Comparison of ENCODE assay signal across 2 cellular contexts in genomic region chr18:35514283-35514682, GRCh38.
TF ChIP-seq lines count a peak whose summit lies in the region.

No MANE protein-coding gene starts in this region.

TF ChIP-seq in IMR-90, 13 proteins besides CTCF, POLR2A, EP300 and RAD21:
- TF ChIP-seq MAZ (IDR thresholded peaks at IDR 0.05; ENCODE audit: borderline replicate concordance, low read depth, low read length) (no peak), RCOR1 (IDR thresholded peaks at IDR 0.05; ENCODE audit: insufficient replicate concordance, low read length) (no peak), MAFK (IDR thresholded peaks at IDR 0.05; ENCODE audit: low read depth, low read length) (no peak), NFE2L2 (IDR thresholded peaks at IDR 0.05; ENCODE audit: low read depth, low read length) (no peak), USF2 (IDR thresholded peaks at IDR 0.05; ENCODE audit: low read depth, low read length) (no peak)

TF ChIP-seq in K562, 482 proteins besides CTCF, POLR2A, EP300 and RAD21:
- TF ChIP-seq SPI1 (IDR thresholded peaks at IDR 0.05; ENCODE audit: borderline replicate concordance, low read depth, low read length), result no peak
- TF ChIP-seq MBD1 (CRISPR knock-in tag; IDR thresholded peaks at IDR 0.05), result no peak
- no peak for TF ChIP-seq PHB (CRISPR knock-in tag; IDR thresholded peaks at IDR 0.05)
- TF ChIP-seq SMARCB1 (IDR thresholded peaks at IDR 0.05; ENCODE audit: insufficient read length, low read depth), result no peak
- TF ChIP-seq TBP (optimal IDR thresholded peaks at IDR 0.05; ENCODE audit: low read depth, low read length), result no peak
- TF ChIP-seq ZBTB43 (CRISPR knock-in tag; IDR thresholded peaks at IDR 0.05), result no peak
- TF ChIP-seq ARID2 (IDR thresholded peaks at IDR 0.05), result no peak
- TF ChIP-seq ZNF280B (CRISPR knock-in tag; IDR thresholded peaks at IDR 0.05), result no peak
- TF ChIP-seq SLC30A9 (CRISPR knock-in tag; IDR thresholded peaks at IDR 0.05), result no peak
- no peak for TF ChIP-seq ZNF518B (CRISPR knock-in tag; IDR thresholded peaks at IDR 0.05)
